In the genomic region with DNA sequence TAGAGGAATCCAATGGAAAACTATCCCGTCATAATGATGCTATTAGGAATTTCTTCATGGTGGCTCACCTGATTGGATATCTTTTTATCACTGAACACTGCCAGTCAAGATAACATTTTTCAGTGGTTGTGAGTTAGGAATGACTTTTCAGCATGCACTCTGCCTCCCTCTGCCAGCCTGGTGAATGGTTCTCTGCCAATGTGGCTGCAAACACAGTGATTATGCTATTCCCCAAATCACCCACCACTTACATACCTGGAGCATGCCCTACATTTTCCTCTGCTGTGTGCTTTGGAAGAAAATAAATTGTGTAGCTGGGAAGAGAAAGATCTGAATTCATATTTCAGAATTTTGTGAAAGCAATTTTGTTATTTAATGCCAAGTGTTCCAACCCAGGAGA, we compare ENCODE assay signal across 19 cellular contexts.
A peak's percentile ranks its signal among the peaks of the same experiment; 100 is the strongest.
DNase-seq lines count a peak whose midpoint lies in the region; ATAC-seq, FAIRE-seq and TF ChIP-seq lines count a peak whose summit lies in the region.
"Had no signal": no experiment of that assay in that cellular context is flagged by ENCODE, and none has a peak within 500 bp of the region (broad histone marks: within the 10 kb centered on the region; RNA-seq: fewer than 3 reads in every experiment).

No MANE protein-coding gene starts in this region.

- H3K79me1 ChIP-seq in IMR-90 (ENCODE audit: low read depth in 1 of 2, low read length in 2 of 2), result no peaks in the 10 kb centered on the region

- H2BK15ac ChIP-seq in IMR-90 (ENCODE audit: low read depth, low read length), result no peak overlapping the region

- no peak overlapping the region for H2AFZ ChIP-seq in IMR-90 (replicated peaks; ENCODE audit: low read length, poor library complexity)
- H2AFZ ChIP-seq in GM12878 (ENCODE audit: control insufficient read depth, low read depth, low read length), result no peak overlapping the region

- H2BK20ac ChIP-seq in IMR-90 (ENCODE audit: low read depth, low read length), result no peak overlapping the region

- peak overlapping the region; percentile 28 for H2AK9ac ChIP-seq in IMR-90 (replicated peaks; ENCODE audit: low read depth, low read length, poor library complexity)

- H3K23ac ChIP-seq in IMR-90 (ENCODE audit: low read depth, low read length), result no peak overlapping the region

- H3K4ac ChIP-seq in IMR-90 (ENCODE audit: low read depth, low read length), result no peak overlapping the region

- no peak overlapping the region for H2BK120ac ChIP-seq in IMR-90 (ENCODE audit: low read depth, low read length)

- H3K9me3 ChIP-seq in BLaER1 treated with 17β-estradiol and CSF1 and Interleukin-3, amounts not matched to agents 10 nM and 100 nM (replicated peaks in 1 of 11), result no peaks in the 10 kb centered on the region
- H3K9me3 ChIP-seq in IMR-90 (ENCODE audit: control insufficient read depth, insufficient read depth, low read length), result no peaks in the 10 kb centered on the region
- no peaks in the 10 kb centered on the region; the same call in 2 of the 3 replicates for H3K9me3 ChIP-seq in GM12878 (replicated peaks; ENCODE audit: control insufficient read depth, insufficient read depth, low read length)
- H3K9me3 ChIP-seq in transverse colon, result no peaks in the 10 kb centered on the region
- H3K9me3 ChIP-seq in HAP-1, result no peaks in the 10 kb centered on the region
- H3K9me3 ChIP-seq: Caco-2 had no signal

- peaks cover 21 to 46% of the 10 kb centered on the region in 2 donors for H3K4me1 Mint-ChIP-seq in stimulated activated naive B cell treated with anti-CD40 and anti-IgM and Interleukin-4, amounts not matched to agents 10 μg/mL and 1 μg/mL and 100 μg/mL, for 72 hours

- peaks cover 3% of the 10 kb centered on the region; the same call in 1 of the 2 replicates for H3K9me1 ChIP-seq in IMR-90 (ENCODE audit: insufficient read depth, low read length)

- TF ChIP-seq RAD21 in IMR-90 (IDR thresholded peaks at IDR 0.05; ENCODE audit: low read length), result no peak
- TF ChIP-seq RAD21 in GM12878 (IDR thresholded peaks at IDR 0.05; ENCODE audit: insufficient read depth, low read depth, low read length), result no peak

- no peak overlapping the region for H2BK5ac ChIP-seq in IMR-90 (ENCODE audit: low read depth, low read length, poor library complexity, severe bottlenecking)

- BruUV-seq in IMR-90 (replicated peaks; lab: Mats Ljungman, UMichigan) (no TSS peak), GM12878 (replicated peaks; lab: Mats Ljungman, UMichigan) (no TSS peak)

- intact Hi-C loops in IMR-90 (cut with micrococcal nuclease), result no loop called here
- intact Hi-C loops in GM12878 (cut with micrococcal nuclease; ENCODE audit: unreplicated experiment), result no loop called here
- intact Hi-C loops in transverse colon (cut with DNase I; ENCODE audit: low total_unique reads), result no loop called here

- no peaks in the 10 kb centered on the region for H3K27me3 ChIP-seq in BLaER1 treated with 17β-estradiol and CSF1 and Interleukin-3, amounts not matched to agents 10 nM and 100 nM
- no peaks in the 10 kb centered on the region for H3K27me3 ChIP-seq in IMR-90 (ENCODE audit: control insufficient read depth, insufficient read depth, low read length)
- no peaks in the 10 kb centered on the region for H3K27me3 ChIP-seq in GM12878 (replicated peaks in 1 of 2; ENCODE audit: control insufficient read depth in 2 of 2, insufficient read depth in 2 of 2, low read length in 1 of 2)
- H3K27me3 ChIP-seq in transverse colon, result no peaks in the 10 kb centered on the region
- no peaks in the 10 kb centered on the region for H3K27me3 ChIP-seq in HAP-1 (ENCODE audit: low read depth)

- no peak overlapping the region for H3K14ac ChIP-seq in IMR-90 (replicated peaks; ENCODE audit: low read depth, low read length)

- H3K9me3 Mint-ChIP-seq in stimulated activated naive B cell treated with anti-CD40 and anti-IgM and Interleukin-4, amounts not matched to agents 10 μg/mL and 1 μg/mL and 100 μg/mL, for 72 hours, result no peaks in the 10 kb centered on the region
- H3K9me3 Mint-ChIP-seq: CD4-positive, alpha-beta T cell had no signal

- CTCF ChIA-PET in IMR-90 (lab: Yijun Ruan, JAX), result interaction anchor here (0.6 kb wide), 1 partner anchor 13 kb away, joined by 4 read pairs; no protein-coding TSS in a partner anchor
- CTCF ChIA-PET in GM12878 (lab: Yijun Ruan, JAX), result interaction anchor here (7.5 kb wide), 1 partner anchor 201 kb away, joined by 235 read pairs; no protein-coding TSS in a partner anchor

- no peaks in the 10 kb centered on the region for H3K27me3 Mint-ChIP-seq in stimulated activated naive B cell treated with anti-CD40 and anti-IgM and Interleukin-4, amounts not matched to agents 10 μg/mL and 1 μg/mL and 100 μg/mL, for 72 hours
- H3K27me3 Mint-ChIP-seq: CD4-positive, alpha-beta T cell had no signal

- TF ChIP-seq EP300 in GM12878 (IDR thresholded peaks at IDR 0.05; ENCODE audit: borderline replicate concordance in 1 of 2, control insufficient read depth in 1 of 2, low read depth in 2 of 2, low read length in 2 of 2) (no peak), transverse colon (IDR thresholded peaks at IDR 0.05; ENCODE audit: low read depth) (no peak)

- H3K4me3 ChIP-seq in BLaER1 treated with 17β-estradiol and CSF1 and Interleukin-3, amounts not matched to agents 10 nM and 100 nM, result no peak overlapping the region
- no peak overlapping the region for H3K4me3 ChIP-seq in IMR-90 (ENCODE audit: insufficient read depth, low read depth, low read length)
- H3K4me3 ChIP-seq in GM12878, result no peak overlapping the region
- no peak overlapping the region for H3K4me3 ChIP-seq in transverse colon
- H3K4me3 ChIP-seq in HAP-1, result no peak overlapping the region

- peak overlapping the region; percentile 20 for H3K27ac Mint-ChIP-seq in stimulated activated naive B cell treated with anti-CD40 and anti-IgM and Interleukin-4, amounts not matched to agents 10 μg/mL and 1 μg/mL and 100 μg/mL, for 72 hours
- H3K27ac Mint-ChIP-seq: B cell; CD4-positive, alpha-beta T cell had no signal

- POLR2A ChIA-PET in IMR-90 (lab: Charles Lee; ENCODE audit: unreplicated experiment), result no interaction called here
- POLR2A ChIA-PET in GM12878 (lab: Charles Lee), result no interaction called here

- H3K79me2 ChIP-seq in GM12878 (ENCODE audit: control insufficient read depth, insufficient read depth, low read length), result no peaks in the 10 kb centered on the region

- TF ChIP-seq CTCF in IMR-90 (conservative IDR thresholded peaks at IDR 0.05; ENCODE audit: low read depth, low read length) (no peak), GM12878 (IDR thresholded peaks at IDR 0.05 in 2 of 3, conservative IDR thresholded peaks at IDR 0.05 in 1 of 3; ENCODE audit: control insufficient read depth in 2 of 3, extremely low read depth in 1 of 3, insufficient read depth in 1 of 3, low read depth in 3 of 3, low read length in 3 of 3) (no peak), transverse colon (IDR thresholded peaks at IDR 0.05) (no peak)

- peak overlapping the region in 8 of 11 experiments; percentile 1 to 51 (median 40); a peak in 11 of 22 replicates for H3K4me2 ChIP-seq in BLaER1 treated with 17β-estradiol and CSF1 and Interleukin-3, amounts not matched to agents 10 nM and 100 nM
- H3K4me2 ChIP-seq in IMR-90 (ENCODE audit: low read depth, low read length), result no peak overlapping the region
- peak overlapping the region; percentile 57; the same call in 1 of the 2 replicates for H3K4me2 ChIP-seq in GM12878 (ENCODE audit: control insufficient read depth, insufficient read depth)

- in situ Hi-C loops in IMR-90 (cut with MboI; ENCODE audit: low sequenced_read_pairs) (loop anchor here (25.0 kb wide), 1 partner anchor 500 kb away; no protein-coding TSS in a partner anchor), GM12878 (cut with MboI) (loop anchor here (5.0 kb wide), 1 partner anchor 195 kb away; no protein-coding TSS in a partner anchor), transverse colon (cut with MboI; ENCODE audit: low pct_ligation_motif_present in 1 of 4, low pct_unique_long_range_greater_than_20kb in 1 of 4, low sequenced_read_pairs in 3 of 4) (loop anchor here in 2 of 4 donors (5.0 to 25.0 kb wide), 3 partner anchors 193 to 500 kb away; no protein-coding TSS in a partner anchor), HAP-1 (cut with MboI; ENCODE audit: low sequenced_read_pairs) (loop anchor here (5.0 to 25.0 kb wide), 2 partner anchors 195 to 500 kb away; no protein-coding TSS in a partner anchor)

- H4K20me1 ChIP-seq in BLaER1 treated with 17β-estradiol and CSF1 and Interleukin-3, amounts not matched to agents 10 nM and 100 nM, result no peaks in the 10 kb centered on the region
- no peaks in the 10 kb centered on the region for H4K20me1 ChIP-seq in IMR-90 (ENCODE audit: insufficient read depth, low read length)
- H4K20me1 ChIP-seq in GM12878 (ENCODE audit: control insufficient read depth, insufficient read depth), result no peaks in the 10 kb centered on the region

- no peaks in the 10 kb centered on the region for H3K36me3 Mint-ChIP-seq in stimulated activated naive B cell treated with anti-CD40 and anti-IgM and Interleukin-4, amounts not matched to agents 10 μg/mL and 1 μg/mL and 100 μg/mL, for 72 hours

- no peak for FAIRE-seq in GM12878 (lab: Jason Lieb, UNC)
- FAIRE-seq: D721Med, GM12891, HepG2, HTR-8/SVneo had no signal

- DNase-seq in IMR-90 (no peak), GM12878 (ENCODE audit: low read depth, low spot score) (no peak), transverse colon (no peak), HAP-1 (ENCODE audit: low spot score in 2 of 2) (no peak), iPS-NIHi7 (ENCODE audit: extremely low spot score) (no peak)
- DNase-seq in stimulated activated naive B cell treated with anti-CD40 and anti-IgM and Interleukin-4, amounts not matched to agents 10 μg/mL and 1 μg/mL and 100 μg/mL, for 72 hours, result no peak
- DNase-seq: Caco-2; CD4-positive, alpha-beta T cell; DMS79 treated with DMSO at 0.1 percent for 48 hours; GOT3; H7; KG1 had no signal

- no peaks in the 10 kb centered on the region for H3K36me3 ChIP-seq in BLaER1 treated with 17β-estradiol and CSF1 and Interleukin-3, amounts not matched to agents 10 nM and 100 nM
- H3K36me3 ChIP-seq in IMR-90 (ENCODE audit: control insufficient read depth, insufficient read depth, low read length), result peaks cover 9% of the 10 kb centered on the region
- no peaks in the 10 kb centered on the region for H3K36me3 ChIP-seq in GM12878 (ENCODE audit: control insufficient read depth in 2 of 2, insufficient read depth in 2 of 2, low read length in 1 of 2)
- peaks cover 0 to 3% (median 0%) of the 10 kb centered on the region in 4 donors for H3K36me3 ChIP-seq in transverse colon
- no peaks in the 10 kb centered on the region for H3K36me3 ChIP-seq in HAP-1 (replicated peaks)

- no peak overlapping the region for H3K27ac ChIP-seq in BLaER1 treated with 17β-estradiol and CSF1 and Interleukin-3, amounts not matched to agents 10 nM and 100 nM
- H3K27ac ChIP-seq in IMR-90 (ENCODE audit: insufficient read depth, low read length) (no peak overlapping the region), GM12878 (ENCODE audit: control insufficient read depth, insufficient read depth) (no peak overlapping the region), transverse colon (no peak overlapping the region)
- H3K27ac ChIP-seq: C4-2B had no signal

- no CpG with 5 or more reads among the region's 1 CpG for WGBS in IMR-90 (ENCODE audit: extremely low coverage in 2 of 2, insufficient read length in 1 of 2), 2 experiments
- 31% methylated on average over 1 of the region's 1 CpG for WGBS in GM12878 (ENCODE audit: insufficient coverage, insufficient replicate concordance, low lambda C conversion rate, missing lambda C conversion rate)
- 90 to 93% methylated on average over 1 of the region's 1 CpG for WGBS in transverse colon (ENCODE audit: low coverage in 1 of 2), 2 donors

- H3K56ac ChIP-seq in IMR-90 (ENCODE audit: extremely low read depth, insufficient read depth, low read length), result no peak overlapping the region

- no peak for ATAC-seq in IMR-90 (ENCODE audit: low read depth)
- no peak for ATAC-seq in GM12878
- no peak for ATAC-seq in stimulated activated naive B cell treated with anti-CD40 and anti-IgM and Interleukin-4, amounts not matched to agents 10 μg/mL and 1 μg/mL and 100 μg/mL, for 72 hours (replicated peaks)
- ATAC-seq: HepG2 had no signal

- no peak overlapping the region for H4K5ac ChIP-seq in IMR-90 (ENCODE audit: low read depth, low read length)

- TF ChIP-seq POLR2A in IMR-90 (IDR thresholded peaks at IDR 0.05; ENCODE audit: low read depth, low read length), result no peak
- TF ChIP-seq POLR2A in GM12878 (IDR thresholded peaks at IDR 0.05; ENCODE audit: low read depth, low read length), result no peak
- no peak for TF ChIP-seq POLR2A in transverse colon (IDR thresholded peaks at IDR 0.05)

- H3K9ac ChIP-seq in BLaER1 treated with 17β-estradiol and CSF1 and Interleukin-3, amounts not matched to agents 10 nM and 100 nM, result no peak overlapping the region
- no peak overlapping the region for H3K9ac ChIP-seq in IMR-90 (ENCODE audit: low read depth, low read length)
- H3K9ac ChIP-seq in GM12878 (ENCODE audit: control insufficient read depth, insufficient read depth, low read length), result no peak overlapping the region

- SMC1A ChIA-PET in GM12878 (lab: Charles Lee; ENCODE audit: uncharacterized antibody, unreplicated experiment), result no interaction called here

- no peak overlapping the region for H4K91ac ChIP-seq in IMR-90 (ENCODE audit: insufficient read depth, low read depth, low read length)

- H4K8ac ChIP-seq in IMR-90 (ENCODE audit: low read depth in 2 of 2, low read length in 2 of 2), result no peak overlapping the region

- dilution Hi-C loops in IMR-90 (cut with HindIII; ENCODE audit: low sequenced_read_pairs, unreplicated experiment), result no loop called here

- peaks cover 0 to 32% (median 14%) of the 10 kb centered on the region in 10 experiments; a peak in 12 of 20 replicates for H3K4me1 ChIP-seq in BLaER1 treated with 17β-estradiol and CSF1 and Interleukin-3, amounts not matched to agents 10 nM and 100 nM
- H3K4me1 ChIP-seq in IMR-90 (ENCODE audit: control insufficient read depth, insufficient read depth, low read length), result peaks cover 8% of the 10 kb centered on the region
- peaks cover 14% of the 10 kb centered on the region for H3K4me1 ChIP-seq in GM12878 (ENCODE audit: control insufficient read depth, insufficient read depth, low read length)
- no peaks in the 10 kb centered on the region for H3K4me1 ChIP-seq in transverse colon
- H3K4me1 ChIP-seq in HAP-1, result no peaks in the 10 kb centered on the region; the same call in 1 of the 2 replicates
- H3K4me1 ChIP-seq: Caco-2 had no signal

- RAD21 ChIA-PET in GM12878 (lab: Charles Lee; ENCODE audit: unreplicated experiment), result no interaction called here

- H2AK5ac ChIP-seq in IMR-90 (ENCODE audit: low read depth, low read length), result 0 out of 2 replicates have a peak overlapping the region, but pooled peaks have one; percentile 16

- no peak overlapping the region for H3K18ac ChIP-seq in IMR-90 (ENCODE audit: low read depth, low read length)

- peak overlapping the region; percentile 32 to 82 for H3K4me3 Mint-ChIP-seq in stimulated activated naive B cell treated with anti-CD40 and anti-IgM and Interleukin-4, amounts not matched to agents 10 μg/mL and 1 μg/mL and 100 μg/mL, for 72 hours
- H3K4me3 Mint-ChIP-seq: B cell; CD4-positive, alpha-beta T cell had no signal
